1 cellular context compared by ENCODE assay signal in the genomic region with DNA sequence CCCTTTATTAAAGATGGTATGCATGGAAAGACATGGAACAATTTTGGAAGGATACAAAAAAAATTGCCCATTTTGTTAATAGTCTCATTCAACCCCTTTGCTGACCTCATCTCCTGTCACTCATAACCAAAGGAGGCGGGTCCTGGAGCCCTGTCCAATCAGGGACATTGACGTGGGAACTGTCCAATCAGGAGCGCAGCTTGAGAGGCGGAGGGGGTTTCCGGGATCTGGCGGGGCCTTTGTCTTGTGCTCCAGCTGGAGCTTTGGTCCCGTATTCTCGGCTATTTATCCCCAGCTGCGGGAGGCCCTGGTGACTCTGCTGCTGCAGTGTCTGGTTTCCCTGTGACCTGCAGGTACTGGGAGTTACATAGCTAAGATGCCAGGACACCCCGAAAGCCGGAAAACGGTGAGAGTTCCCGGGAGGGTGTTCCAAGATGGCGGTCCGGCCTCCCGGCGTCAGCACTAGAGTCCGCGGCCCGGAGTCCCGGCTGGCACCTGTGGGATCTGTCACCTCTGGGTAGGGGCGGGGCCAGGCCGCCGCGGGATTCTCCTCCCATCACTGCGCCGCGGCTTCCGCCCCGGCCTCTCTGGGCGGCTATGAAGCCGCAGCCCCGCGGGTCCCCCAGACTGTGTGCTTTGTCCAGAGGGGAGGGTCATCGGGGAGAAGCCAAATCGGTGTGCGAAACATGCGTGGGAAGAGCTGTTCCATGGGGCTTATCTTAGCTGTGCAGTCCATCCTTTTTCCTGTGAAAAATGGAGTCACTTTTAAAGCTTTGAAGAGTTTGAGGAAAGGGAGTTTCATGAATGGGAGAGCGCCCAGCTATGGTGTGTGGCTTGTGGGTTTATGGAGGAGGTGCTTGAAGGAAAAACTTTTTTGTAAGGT.
A peak's percentile ranks its signal among the peaks of the same experiment; 100 is the strongest.
TF ChIP-seq lines count a peak whose summit lies in the region.

Gene ZNF678 (plus strand): TSS at position 238 of the 883 bp plus-strand sequence. CDS start 87,436 bp downstream, outside the sequence.

TF ChIP-seq in K562, 482 proteins besides CTCF, POLR2A, EP300 and RAD21 (continued from another document and continues in another):
- peak; percentile 84 for TF ChIP-seq ZBTB40 (IDR thresholded peaks at IDR 0.05)
- no peak for TF ChIP-seq ZBTB40 (CRISPR knock-in tag; IDR thresholded peaks at IDR 0.05)
- no peak for TF ChIP-seq NCOA6 (IDR thresholded peaks at IDR 0.05)
- peak; percentile 62; the same call in 1 of the 2 replicates for TF ChIP-seq ELF2 (CRISPR knock-in tag; IDR thresholded peaks at IDR 0.05)
- TF ChIP-seq NFIC (IDR thresholded peaks at IDR 0.05): peak; percentile 48
- TF ChIP-seq EWSR1 (IDR thresholded peaks at IDR 0.05; ENCODE audit: borderline replicate concordance, low read depth, partially characterized antibody): no peak
- no peak for TF ChIP-seq E2F3 (CRISPR knock-in tag; IDR thresholded peaks at IDR 0.05)
- TF ChIP-seq NFRKB (IDR thresholded peaks at IDR 0.05; ENCODE audit: low read depth): peak; percentile 96; the same call in 1 of the 2 replicates
- no peak for TF ChIP-seq FOXJ2 (tag; IDR thresholded peaks at IDR 0.05)
- TF ChIP-seq ZKSCAN8 (CRISPR knock-in tag; IDR thresholded peaks at IDR 0.05): no peak
- TF ChIP-seq ERF (CRISPR knock-in tag; IDR thresholded peaks at IDR 0.05): no peak
- no peak for TF ChIP-seq CUX1 (CRISPR knock-in tag; IDR thresholded peaks at IDR 0.05)
- no peak for TF ChIP-seq MAFF (IDR thresholded peaks at IDR 0.05; ENCODE audit: low read length)
- TF ChIP-seq, protein P1, sequence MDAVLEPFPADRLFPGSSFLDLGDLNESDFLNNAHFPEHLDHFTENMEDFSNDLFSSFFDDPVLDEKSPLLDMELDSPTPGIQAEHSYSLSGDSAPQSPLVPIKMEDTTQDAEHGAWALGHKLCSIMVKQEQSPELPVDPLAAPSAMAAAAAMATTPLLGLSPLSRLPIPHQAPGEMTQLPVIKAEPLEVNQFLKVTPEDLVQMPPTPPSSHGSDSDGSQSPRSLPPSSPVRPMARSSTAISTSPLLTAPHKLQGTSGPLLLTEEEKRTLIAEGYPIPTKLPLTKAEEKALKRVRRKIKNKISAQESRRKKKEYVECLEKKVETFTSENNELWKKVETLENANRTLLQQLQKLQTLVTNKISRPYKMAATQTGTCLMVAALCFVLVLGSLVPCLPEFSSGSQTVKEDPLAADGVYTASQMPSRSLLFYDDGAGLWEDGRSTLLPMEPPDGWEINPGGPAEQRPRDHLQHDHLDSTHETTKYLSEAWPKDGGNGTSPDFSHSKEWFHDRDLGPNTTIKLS (IDR thresholded peaks at IDR 0.05; ENCODE audit: borderline replicate concordance, low read depth): peak; percentile 81
- no peak for TF ChIP-seq ZNF197 (CRISPR knock-in tag; IDR thresholded peaks at IDR 0.05; ENCODE audit: low read depth)
- no peak for TF ChIP-seq CGGBP1 (CRISPR knock-in tag; IDR thresholded peaks at IDR 0.05)
- no peak for TF ChIP-seq ZNF3 (CRISPR knock-in tag; IDR thresholded peaks at IDR 0.05)
- no peak for TF ChIP-seq DNMT1 (IDR thresholded peaks at IDR 0.05)
- 0 out of 2 replicates have a peak, but pooled peaks have one; percentile 32 for TF ChIP-seq KLF6 (CRISPR knock-in tag; IDR thresholded peaks at IDR 0.05; ENCODE audit: borderline replicate concordance)
- 0 out of 2 replicates have a peak, but pooled peaks have one; percentile 73 for TF ChIP-seq DMBX1 (CRISPR knock-in tag; IDR thresholded peaks at IDR 0.05; ENCODE audit: borderline replicate concordance)
- no peak; the same call in 1 of the 2 replicates for TF ChIP-seq BMI1 (IDR thresholded peaks at IDR 0.05; ENCODE audit: low read length)
- TF ChIP-seq, protein P2, sequence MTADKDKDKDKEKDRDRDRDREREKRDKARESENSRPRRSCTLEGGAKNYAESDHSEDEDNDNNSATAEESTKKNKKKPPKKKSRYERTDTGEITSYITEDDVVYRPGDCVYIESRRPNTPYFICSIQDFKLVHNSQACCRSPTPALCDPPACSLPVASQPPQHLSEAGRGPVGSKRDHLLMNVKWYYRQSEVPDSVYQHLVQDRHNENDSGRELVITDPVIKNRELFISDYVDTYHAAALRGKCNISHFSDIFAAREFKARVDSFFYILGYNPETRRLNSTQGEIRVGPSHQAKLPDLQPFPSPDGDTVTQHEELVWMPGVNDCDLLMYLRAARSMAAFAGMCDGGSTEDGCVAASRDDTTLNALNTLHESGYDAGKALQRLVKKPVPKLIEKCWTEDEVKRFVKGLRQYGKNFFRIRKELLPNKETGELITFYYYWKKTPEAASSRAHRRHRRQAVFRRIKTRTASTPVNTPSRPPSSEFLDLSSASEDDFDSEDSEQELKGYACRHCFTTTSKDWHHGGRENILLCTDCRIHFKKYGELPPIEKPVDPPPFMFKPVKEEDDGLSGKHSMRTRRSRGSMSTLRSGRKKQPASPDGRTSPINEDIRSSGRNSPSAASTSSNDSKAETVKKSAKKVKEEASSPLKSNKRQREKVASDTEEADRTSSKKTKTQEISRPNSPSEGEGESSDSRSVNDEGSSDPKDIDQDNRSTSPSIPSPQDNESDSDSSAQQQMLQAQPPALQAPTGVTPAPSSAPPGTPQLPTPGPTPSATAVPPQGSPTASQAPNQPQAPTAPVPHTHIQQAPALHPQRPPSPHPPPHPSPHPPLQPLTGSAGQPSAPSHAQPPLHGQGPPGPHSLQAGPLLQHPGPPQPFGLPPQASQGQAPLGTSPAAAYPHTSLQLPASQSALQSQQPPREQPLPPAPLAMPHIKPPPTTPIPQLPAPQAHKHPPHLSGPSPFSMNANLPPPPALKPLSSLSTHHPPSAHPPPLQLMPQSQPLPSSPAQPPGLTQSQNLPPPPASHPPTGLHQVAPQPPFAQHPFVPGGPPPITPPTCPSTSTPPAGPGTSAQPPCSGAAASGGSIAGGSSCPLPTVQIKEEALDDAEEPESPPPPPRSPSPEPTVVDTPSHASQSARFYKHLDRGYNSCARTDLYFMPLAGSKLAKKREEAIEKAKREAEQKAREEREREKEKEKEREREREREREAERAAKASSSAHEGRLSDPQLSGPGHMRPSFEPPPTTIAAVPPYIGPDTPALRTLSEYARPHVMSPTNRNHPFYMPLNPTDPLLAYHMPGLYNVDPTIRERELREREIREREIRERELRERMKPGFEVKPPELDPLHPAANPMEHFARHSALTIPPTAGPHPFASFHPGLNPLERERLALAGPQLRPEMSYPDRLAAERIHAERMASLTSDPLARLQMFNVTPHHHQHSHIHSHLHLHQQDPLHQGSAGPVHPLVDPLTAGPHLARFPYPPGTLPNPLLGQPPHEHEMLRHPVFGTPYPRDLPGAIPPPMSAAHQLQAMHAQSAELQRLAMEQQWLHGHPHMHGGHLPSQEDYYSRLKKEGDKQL (CRISPR knock-in tag; IDR thresholded peaks at IDR 0.05; ENCODE audit: borderline replicate concordance): no peak
- peak; percentile 53 for TF ChIP-seq TAF9B (IDR thresholded peaks at IDR 0.05; ENCODE audit: partially characterized antibody)
- peak; percentile 68; the same call in 1 of the 2 replicates for TF ChIP-seq MYNN (IDR thresholded peaks at IDR 0.05)
- no peak for TF ChIP-seq MYNN (CRISPR knock-in tag; IDR thresholded peaks at IDR 0.05)
- peak; percentile 81 for TF ChIP-seq L3MBTL2 (IDR thresholded peaks at IDR 0.05)
- TF ChIP-seq SREBF1 (IDR thresholded peaks at IDR 0.05; ENCODE audit: borderline replicate concordance, low read depth, low read length): no peak
- TF ChIP-seq ZC3H4 (CRISPR knock-in tag; IDR thresholded peaks at IDR 0.05; ENCODE audit: borderline replicate concordance): no peak
- TF ChIP-seq ZNF174 (CRISPR knock-in tag; IDR thresholded peaks at IDR 0.05): no peak
- TF ChIP-seq KDM1A (IDR thresholded peaks at IDR 0.05): peak; percentile 41 to 68; a peak in 2 of 4 replicates
- no peak for TF ChIP-seq USF2 (CRISPR knock-in tag; IDR thresholded peaks at IDR 0.05)
- TF ChIP-seq TCF7L2 (IDR thresholded peaks at IDR 0.05; ENCODE audit: low read depth, low read length): no peak
- no peak for TF ChIP-seq ESRRB (CRISPR knock-in tag; IDR thresholded peaks at IDR 0.05; ENCODE audit: borderline replicate concordance)
